ENCODE assay signal across 8 cellular contexts in genomic region chr21:32771134-32771523, GRCh38. TPM values are rescaled to one million over a fixed set of nuclear protein-coding genes. Genes with fewer than 3 reads are reported as not detected.
A peak's percentile ranks its signal among the peaks of the same experiment; 100 is the strongest.
DNase-seq lines count a peak whose midpoint lies in the region; ATAC-seq and TF ChIP-seq lines count a peak whose summit lies in the region.

No MANE protein-coding gene starts in this region.

- no peaks in the 10 kb centered on the region for H3K27me3 ChIP-seq in esophagus squamous epithelium
- H3K27me3 ChIP-seq in upper lobe of right lung, result no peaks in the 10 kb centered on the region

- H3K9me3 ChIP-seq in esophagus squamous epithelium, result no peaks in the 10 kb centered on the region
- H3K9me3 ChIP-seq in upper lobe of right lung, result no peaks in the 10 kb centered on the region

- H3K4me3 ChIP-seq in GM12865 (ENCODE audit: low read depth, low read length) (peak overlapping the region; percentile 54), esophagus squamous epithelium (peak overlapping the region; percentile 71 to 93 (median 88)), upper lobe of right lung (peak overlapping the region; percentile 81)

- peaks cover 0 to 19% (median 0%) of the 10 kb centered on the region in 3 donors for H3K36me3 ChIP-seq in esophagus squamous epithelium
- H3K36me3 ChIP-seq in upper lobe of right lung, result peaks cover 15% of the 10 kb centered on the region

- POLR2A ChIA-PET in naive thymus-derived CD8-positive, alpha-beta T cell (lab: Charles Lee), result interaction anchor here (0.6 to 3.0 kb wide), 27 partner anchors 10 to 817 kb away, joined by 3 to 30 read pairs (median 5); partner anchors contain the start of genes CFAP298, DONSON, GART and SON

- peaks cover 5 to 38% (median 25%) of the 10 kb centered on the region in 3 donors for H3K36me3 Mint-ChIP-seq in naive thymus-derived CD8-positive, alpha-beta T cell

- H3K4me1 Mint-ChIP-seq in naive thymus-derived CD8-positive, alpha-beta T cell, result peaks cover 33 to 65% (median 64%) of the 10 kb centered on the region in 4 donors

- TF ChIP-seq POLR2A in esophagus squamous epithelium (IDR thresholded peaks at IDR 0.05), result no peak

- H3K9me3 Mint-ChIP-seq in naive thymus-derived CD8-positive, alpha-beta T cell, result peaks cover 0 to 5% (median 0%) of the 10 kb centered on the region in 9 donors

- H3K27ac ChIP-seq in esophagus squamous epithelium (peak overlapping the region; percentile 90 to 97 (median 92)), upper lobe of right lung (peak overlapping the region; percentile 88)

- peak overlapping the region; percentile 91 to 100 (median 94) for H3K27ac Mint-ChIP-seq in naive thymus-derived CD8-positive, alpha-beta T cell

- peaks cover 0 to 59% (median 18%) of the 10 kb centered on the region in 3 donors for H3K4me1 ChIP-seq in esophagus squamous epithelium
- peaks cover 22% of the 10 kb centered on the region for H3K4me1 ChIP-seq in upper lobe of right lung

- 0 to 3% methylated on average over 8 to 15 of the region's 48 CpGs for WGBS in esophagus squamous epithelium, 2 donors

- H3K27me3 Mint-ChIP-seq in naive thymus-derived CD8-positive, alpha-beta T cell, result peaks cover 0 to 4% (median 0%) of the 10 kb centered on the region in 5 donors

- intact Hi-C loops in esophagus squamous epithelium (cut with DNase I) (no loop called here), upper lobe of right lung (cut with DNase I) (no loop called here)

- peak; percentile 40 for ATAC-seq in HG02678 (IDR thresholded peaks at IDR 0.05; ENCODE audit: unreplicated experiment)
- ATAC-seq in naive thymus-derived CD8-positive, alpha-beta T cell, result peak; percentile 28 to 48
- ATAC-seq in upper lobe of right lung, result peak; percentile 67

- TF ChIP-seq CTCF in GM12865 (IDR thresholded peaks at IDR 0.05; ENCODE audit: insufficient read depth, low read depth, low read length, missing control alignments) (no peak), esophagus squamous epithelium (IDR thresholded peaks at IDR 0.05) (no peak), upper lobe of right lung (IDR thresholded peaks at IDR 0.05) (no peak)

- DNase-seq in A172 (ENCODE audit: low spot score) (peak; percentile 33), GM12865 (ENCODE audit: low read depth) (peak; percentile 78), NCI-H2227 treated with DMSO at 0.1 percent for 48 hours (lab: John Stamatoyannopoulos, UW) (peak; percentile 40), esophagus squamous epithelium (lab: John Stamatoyannopoulos, UW) (no peak), upper lobe of right lung (peak; percentile 85)
- DNase-seq in activated CD8-positive, alpha-beta memory T cell treated with anti-CD3 and anti-CD28 coated beads, Interleukin-2, amount 50 U/mL, for 4 hours, result peak; percentile 45
- DNase-seq in naive thymus-derived CD8-positive, alpha-beta T cell, result peak in 5 of 10 donors; percentile 28 to 71 (median 40)

- H3K4me3 Mint-ChIP-seq in naive thymus-derived CD8-positive, alpha-beta T cell, result peak overlapping the region; percentile 89 to 100 (median 96)

RNA-seq across cellular contexts. Expression of gene PAXBP1, which starts 0.4 kb away (rescaled TPM):
- 33.8 and 47.6 TPM in 2 replicates for total RNA-seq in A172 (2014; rRNA removed; shearing (Covaris generic))
- total RNA-seq in esophagus squamous epithelium (10 to 100 TPM; 14.4 to 46.9 (median 23.3) TPM), upper lobe of right lung (34.0 TPM)
- 10 to 100 TPM; 69.7 to 74.3 TPM for total RNA-seq in naive thymus-derived CD8-positive, alpha-beta T cell
- 10 to 100 TPM in 1 of 3 donors, 1 to 10 TPM in 2; 6.1 to 12.1 (median 6.2) TPM for polyA plus RNA-seq in naive thymus-derived CD8-positive, alpha-beta T cell

RNA-seq across cellular contexts. Expression of gene SYNJ1, which starts 43.3 kb away (rescaled TPM):
- total RNA-seq in A172 (2014; rRNA removed; shearing (Covaris generic)), result 6.0 and 6.8 TPM in 2 replicates
- total RNA-seq in esophagus squamous epithelium (10 to 100 TPM in 1 of 4 donors, 1 to 10 TPM in 3; 6.5 to 13.8 (median 7.6) TPM), upper lobe of right lung (22.1 TPM)
- 10 to 100 TPM; 19.6 to 20.8 TPM for total RNA-seq in naive thymus-derived CD8-positive, alpha-beta T cell
- 1 to 10 TPM; 2.5 to 8.0 (median 6.0) TPM for polyA plus RNA-seq in naive thymus-derived CD8-positive, alpha-beta T cell
